ENCODE assay signal across 27 cellular contexts in the genomic region with DNA sequence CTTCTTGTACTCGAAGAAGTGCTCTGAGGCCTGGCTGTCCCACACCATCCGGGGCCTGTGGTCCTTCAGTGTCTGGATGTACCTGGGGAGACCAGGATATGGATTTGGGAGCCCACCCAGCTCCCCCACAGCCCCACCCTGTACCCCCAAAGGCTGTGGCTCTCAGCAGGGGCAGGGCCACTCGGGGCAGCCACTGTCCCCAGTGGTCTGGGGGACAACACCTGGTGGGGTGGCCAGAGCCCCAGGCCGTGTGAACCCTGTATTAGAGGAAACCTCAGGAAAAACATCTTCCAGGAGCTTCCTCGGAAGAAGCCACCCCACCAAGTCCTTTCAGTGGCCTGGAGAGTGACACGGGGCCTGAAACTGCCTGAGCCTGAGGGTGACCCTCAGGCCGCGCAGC.
"Had no signal": no experiment of that assay in that cellular context is flagged by ENCODE, and none has a peak within 500 bp of the region (broad histone marks: within the 10 kb centered on the region; RNA-seq: fewer than 3 reads in every experiment).

No MANE protein-coding gene starts in this region.

- H3K27ac ChIP-seq: colonic mucosa, epithelial cell of prostate, gastrocnemius medialis, heart left ventricle, hepatocyte, left lung, ovary, sigmoid colon, stomach, thyroid gland, vagina had no signal

- H3K79me2 ChIP-seq: hepatocyte had no signal

- H3K4me3 ChIP-seq: colonic mucosa, gastrocnemius medialis, heart left ventricle, hepatocyte, left lung, mucosa of descending colon, ovary, sigmoid colon, stomach, thyroid gland, vagina had no signal

- H3K9me3 Mint-ChIP-seq: dendritic cell treated with granulocyte-macrophage colony-stimulating factor and Interleukin-4, amounts not matched to agents 40 ng/mL and 50 ng/mL, for 4 days; endodermal cell; mesothelial cell of epicardium; naive B cell; natural killer cell treated with Interleukin-12 subunit alpha and Interleukin-12 subunit beta and Interleukin-15 and Interleukin-18, amount 100 ng/mL, for 72 hours; stimulated activated effector memory CD8-positive, alpha-beta T cell treated with anti-CD3 and anti-CD28 coated beads, Interleukin-12 subunit alpha, Interleukin-12 subunit beta, amount 100 ng/mL, for 72 hours had no signal

- DNase-seq: colonic mucosa; effector CD8-positive, alpha-beta T cell; endodermal cell; foreskin fibroblast; gastrocnemius medialis; kidney; left lung; mesenchymal stem cell; mucosa of descending colon; naive B cell; occipital lobe; ovary; sigmoid colon; stimulated activated CD4-positive, alpha-beta T cell treated with anti-CD3 and anti-CD28 coated beads, Interleukin-2, amount 100 ng/mL, for 24 hours; stimulated activated CD4-positive, alpha-beta T cell treated with anti-CD3 and anti-CD28 coated beads, Interleukin-4, amount 100 ng/mL, for 24 hours; stimulated activated naive CD4-positive, alpha-beta T cell treated with Interleukin-2 at 50 U/mL for 16 hours; stomach; thyroid gland had no signal

- ATAC-seq: esophagus mucosa; gastrocnemius medialis; heart left ventricle; left lung; mucosa of descending colon; natural killer cell treated with Interleukin-12 subunit alpha and Interleukin-12 subunit beta and Interleukin-15 and Interleukin-18, amount 100 ng/mL, for 72 hours; stimulated activated effector memory CD8-positive, alpha-beta T cell treated with anti-CD3 and anti-CD28 coated beads, Interleukin-12 subunit alpha, Interleukin-12 subunit beta, amount 100 ng/mL, for 72 hours had no signal

- H3K27me3 ChIP-seq: colonic mucosa, gastrocnemius medialis, heart left ventricle, hepatocyte, left lung, ovary, sigmoid colon, stomach, thyroid gland, vagina had no signal

- H3K36me3 ChIP-seq: colonic mucosa, gastrocnemius medialis, ovary had no signal

- H3K4me2 ChIP-seq: hepatocyte had no signal

- H3K27ac Mint-ChIP-seq: dendritic cell treated with granulocyte-macrophage colony-stimulating factor and Interleukin-4, amounts not matched to agents 40 ng/mL and 50 ng/mL, for 4 days; endodermal cell; mesothelial cell of epicardium; natural killer cell treated with Interleukin-12 subunit alpha and Interleukin-12 subunit beta and Interleukin-15 and Interleukin-18, amount 100 ng/mL, for 72 hours; stimulated activated effector memory CD8-positive, alpha-beta T cell treated with anti-CD3 and anti-CD28 coated beads, Interleukin-12 subunit alpha, Interleukin-12 subunit beta, amount 100 ng/mL, for 72 hours had no signal

- H3K4me3 Mint-ChIP-seq: dendritic cell treated with granulocyte-macrophage colony-stimulating factor and Interleukin-4, amounts not matched to agents 40 ng/mL and 50 ng/mL, for 4 days; endodermal cell; mesothelial cell of epicardium; naive B cell; natural killer cell treated with Interleukin-12 subunit alpha and Interleukin-12 subunit beta and Interleukin-15 and Interleukin-18, amount 100 ng/mL, for 72 hours; stimulated activated effector memory CD8-positive, alpha-beta T cell treated with anti-CD3 and anti-CD28 coated beads, Interleukin-12 subunit alpha, Interleukin-12 subunit beta, amount 100 ng/mL, for 72 hours had no signal

- H3K36me3 Mint-ChIP-seq: natural killer cell treated with Interleukin-12 subunit alpha and Interleukin-12 subunit beta and Interleukin-15 and Interleukin-18, amount 100 ng/mL, for 72 hours had no signal

- H3K4me1 Mint-ChIP-seq: endodermal cell; mesothelial cell of epicardium; stimulated activated effector memory CD8-positive, alpha-beta T cell treated with anti-CD3 and anti-CD28 coated beads, Interleukin-12 subunit alpha, Interleukin-12 subunit beta, amount 100 ng/mL, for 72 hours had no signal

- H3K4me1 ChIP-seq: colonic mucosa, gastrocnemius medialis, heart left ventricle, left lung, sigmoid colon, stomach, thyroid gland, vagina had no signal

- H3K9me3 ChIP-seq: colonic mucosa, gastrocnemius medialis, heart left ventricle, left lung, mucosa of descending colon, ovary, sigmoid colon, stomach, thyroid gland, vagina had no signal

- H3K27me3 Mint-ChIP-seq: dendritic cell treated with granulocyte-macrophage colony-stimulating factor and Interleukin-4, amounts not matched to agents 40 ng/mL and 50 ng/mL, for 4 days; naive B cell; natural killer cell treated with Interleukin-12 subunit alpha and Interleukin-12 subunit beta and Interleukin-15 and Interleukin-18, amount 100 ng/mL, for 72 hours had no signal

- H2AFZ ChIP-seq: hepatocyte had no signal
